ENCODE assay signal across 1 cellular context in the genomic region with DNA sequence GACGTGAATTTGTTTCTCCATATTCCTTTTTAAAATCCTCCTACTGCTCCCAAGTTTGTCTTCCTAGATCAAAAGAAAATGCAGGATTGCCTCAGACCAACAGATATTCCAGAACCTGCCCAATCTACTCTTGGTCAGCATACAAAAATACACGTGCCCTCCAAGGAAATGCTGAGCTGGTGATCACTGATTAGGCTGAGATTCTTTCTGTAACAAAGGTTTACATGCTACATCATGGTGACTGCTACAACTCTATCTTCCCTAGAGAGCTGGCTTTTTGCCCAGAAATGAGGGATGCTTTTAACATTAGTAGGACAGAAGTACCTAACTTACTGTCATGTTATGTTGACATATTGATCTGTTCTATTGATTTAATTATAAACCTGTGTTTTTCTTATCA.
TF ChIP-seq lines count a peak whose summit lies in the region.

No MANE protein-coding gene starts in this region.

TF ChIP-seq in IMR-90, 13 proteins besides CTCF, POLR2A, EP300 and RAD21:
- TF ChIP-seq ELK1 (IDR thresholded peaks at IDR 0.05; ENCODE audit: borderline replicate concordance, low read depth, low read length) (no peak), FOS (IDR thresholded peaks at IDR 0.05; ENCODE audit: low read depth, low read length) (no peak), MXI1 (IDR thresholded peaks at IDR 0.05; ENCODE audit: borderline replicate concordance, low read depth, low read length) (no peak), RFX5 (IDR thresholded peaks at IDR 0.05; ENCODE audit: low read depth, low read length) (no peak), MAFK (IDR thresholded peaks at IDR 0.05; ENCODE audit: low read depth, low read length) (no peak), CHD1 (IDR thresholded peaks at IDR 0.05; ENCODE audit: low read depth, low read length) (no peak), SMC3 (IDR thresholded peaks at IDR 0.05; ENCODE audit: low read depth, low read length) (no peak), RCOR1 (IDR thresholded peaks at IDR 0.05; ENCODE audit: insufficient replicate concordance, low read length) (no peak), MAZ (IDR thresholded peaks at IDR 0.05; ENCODE audit: borderline replicate concordance, low read depth, low read length) (no peak), CEBPB (IDR thresholded peaks at IDR 0.05; ENCODE audit: low read depth, low read length) (no peak), BHLHE40 (IDR thresholded peaks at IDR 0.05; ENCODE audit: low read depth, low read length) (no peak), NFE2L2 (IDR thresholded peaks at IDR 0.05; ENCODE audit: low read depth, low read length) (no peak)
- TF ChIP-seq, protein P1, sequence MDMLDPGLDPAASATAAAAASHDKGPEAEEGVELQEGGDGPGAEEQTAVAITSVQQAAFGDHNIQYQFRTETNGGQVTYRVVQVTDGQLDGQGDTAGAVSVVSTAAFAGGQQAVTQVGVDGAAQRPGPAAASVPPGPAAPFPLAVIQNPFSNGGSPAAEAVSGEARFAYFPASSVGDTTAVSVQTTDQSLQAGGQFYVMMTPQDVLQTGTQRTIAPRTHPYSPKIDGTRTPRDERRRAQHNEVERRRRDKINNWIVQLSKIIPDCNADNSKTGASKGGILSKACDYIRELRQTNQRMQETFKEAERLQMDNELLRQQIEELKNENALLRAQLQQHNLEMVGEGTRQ (IDR thresholded peaks at IDR 0.05; ENCODE audit: low read depth, low read length): no peak
